Comparison of ENCODE assay signal across 16 cellular contexts in the genomic region with DNA sequence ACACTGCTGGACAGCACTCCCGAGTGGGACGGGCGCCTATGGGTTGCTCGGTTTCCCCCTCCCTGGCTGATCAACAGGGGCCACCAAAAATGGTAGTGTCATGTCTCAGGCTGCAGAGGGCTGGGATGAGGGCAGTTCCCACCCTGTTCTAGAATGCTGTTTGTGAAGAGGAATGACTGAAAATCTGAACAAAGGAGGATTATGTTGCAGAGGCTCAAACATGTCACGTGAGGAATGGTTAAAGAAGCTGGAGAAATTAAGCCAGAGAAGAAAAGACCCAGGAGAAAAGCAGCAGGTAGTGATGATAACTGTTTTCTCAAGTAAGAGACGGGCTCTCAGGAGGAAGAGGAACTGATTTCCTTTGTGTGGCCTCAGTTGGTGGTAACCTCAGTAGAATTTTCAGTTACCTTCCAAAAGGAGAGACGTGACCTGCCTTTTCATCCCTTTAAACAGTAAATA. TPM values are rescaled to one million over a fixed set of nuclear protein-coding genes. Genes with fewer than 3 reads are reported as not detected.
A peak's percentile ranks its signal among the peaks of the same experiment; 100 is the strongest.
DNase-seq lines count a peak whose midpoint lies in the region; ATAC-seq and TF ChIP-seq lines count a peak whose summit lies in the region.
"Had no signal": no experiment of that assay in that cellular context is flagged by ENCODE, and none has a peak within 500 bp of the region (broad histone marks: within the 10 kb centered on the region; RNA-seq: fewer than 3 reads in every experiment).

No MANE protein-coding gene starts in this region.

- TF ChIP-seq CTCF in GM23338 (conservative IDR thresholded peaks at IDR 0.05; ENCODE audit: low read depth in 2 of 2) (no peak), WTC11 (IDR thresholded peaks at IDR 0.05) (no peak)

- ATAC-seq in GM23338 = peak; percentile 89
- ATAC-seq in WTC11 = peak; percentile 90
- no peak for ATAC-seq in aorta (ENCODE audit: low FRiP score)
- ATAC-seq: activated CD4-positive, CD25-positive, alpha-beta regulatory T cell treated with anti-CD3 and anti-CD28 coated beads, Interleukin-2, amount 50 U/mL, for 24 hours; body of pancreas; left lobe of liver had no signal

- H4K20me1 ChIP-seq in GM23338 (replicated peaks; ENCODE audit: insufficient read depth) = no peaks in the 10 kb centered on the region

- H3K27ac Mint-ChIP-seq in GM23338 (peak overlapping the region; percentile 69), WTC11 (peak overlapping the region; percentile 95)
- H3K27ac Mint-ChIP-seq in activated CD4-positive, alpha-beta memory T cell treated with anti-CD3 and anti-CD28 coated beads, Interleukin-2, amount 10 ng/mL, durations not matched to agents 7 days and 5 days = no peak overlapping the region

- H3K36me3 ChIP-seq in GM23338 (ENCODE audit: insufficient read depth) (peaks cover 21% of the 10 kb centered on the region), aorta (ENCODE audit: control insufficient read depth in 1 of 2, insufficient read depth in 2 of 2, low read length in 1 of 2) (peaks cover 0 to 5% of the 10 kb centered on the region in 2 donors)

- 73 to 74% methylated on average over 7 of the region's 7 CpGs for WGBS in aorta, 2 donors

- H3K4me3 Mint-ChIP-seq in GM23338 = peak overlapping the region; percentile 22
- H3K4me3 Mint-ChIP-seq in WTC11 = peak overlapping the region; percentile 20; the same call in 1 of the 2 replicates
- no peak overlapping the region for H3K4me3 Mint-ChIP-seq in activated CD4-positive, alpha-beta memory T cell treated with anti-CD3 and anti-CD28 coated beads, Interleukin-2, amount 10 ng/mL, durations not matched to agents 7 days and 5 days
- H3K4me3 Mint-ChIP-seq: CD4-positive, alpha-beta memory T cell had no signal

- POLR2A ChIA-PET in WTC11 (lab: Charles Lee) = interaction anchor here (0.9 kb wide), 1 partner anchor 64 kb away, joined by 3 read pairs; no protein-coding TSS in a partner anchor
- POLR2A ChIA-PET in activated CD4-positive, alpha-beta memory T cell treated with anti-CD3 and anti-CD28 coated beads, Interleukin-2, amount 10 ng/mL, durations not matched to agents 7 days and 5 days (lab: Charles Lee) = interaction anchor here (1.0 to 1.6 kb wide), 2 partner anchors 10 to 325 kb away, joined by 3 to 4 read pairs; a partner anchor contains a TSS

- peaks cover 7% of the 10 kb centered on the region; the same call in 1 of the 2 replicates for H3F3A ChIP-seq in GM23338 (replicated peaks; ENCODE audit: low read depth)

- H3K36me3 Mint-ChIP-seq in GM23338 (ENCODE audit: low read depth) = peaks cover 35% of the 10 kb centered on the region
- peaks cover 26% of the 10 kb centered on the region for H3K36me3 Mint-ChIP-seq in WTC11
- peaks cover 33% of the 10 kb centered on the region for H3K36me3 Mint-ChIP-seq in activated CD4-positive, alpha-beta memory T cell treated with anti-CD3 and anti-CD28 coated beads, Interleukin-2, amount 10 ng/mL, durations not matched to agents 7 days and 5 days (ENCODE audit: low read depth)

- peaks cover 15% of the 10 kb centered on the region; the same call in 1 of the 2 replicates for H3K4me1 ChIP-seq in GM23338 (ENCODE audit: insufficient read depth)
- no peaks in the 10 kb centered on the region for H3K4me1 ChIP-seq in aorta (ENCODE audit: control insufficient read depth in 1 of 2, insufficient read depth in 2 of 2, low read length in 2 of 2)
- H3K4me1 ChIP-seq: body of pancreas had no signal

- CTCF ChIA-PET in WTC11 (lab: Charles Lee) = interaction anchor here (0.5 to 2.3 kb wide), 10 partner anchors 10 to 259 kb away, joined by 3 to 12 read pairs (median 4); a partner anchor contains a TSS
- CTCF ChIA-PET in activated CD4-positive, alpha-beta memory T cell treated with anti-CD3 and anti-CD28 coated beads, Interleukin-2, amount 10 ng/mL, durations not matched to agents 7 days and 5 days (lab: Charles Lee) = no interaction called here

- H3K27me3 ChIP-seq in GM23338 (ENCODE audit: insufficient read depth) (no peaks in the 10 kb centered on the region), aorta (ENCODE audit: control insufficient read depth in 1 of 2, insufficient read depth in 2 of 2, low read length in 1 of 2) (no peaks in the 10 kb centered on the region)
- H3K27me3 ChIP-seq: body of pancreas had no signal

- H3K27me3 Mint-ChIP-seq in GM23338 (ENCODE audit: insufficient read depth, low read depth, poor library complexity) = peaks cover 5% of the 10 kb centered on the region
- no peaks in the 10 kb centered on the region for H3K27me3 Mint-ChIP-seq in WTC11 (ENCODE audit: low read depth)
- no peaks in the 10 kb centered on the region for H3K27me3 Mint-ChIP-seq in activated CD4-positive, alpha-beta memory T cell treated with anti-CD3 and anti-CD28 coated beads, Interleukin-2, amount 10 ng/mL, durations not matched to agents 7 days and 5 days
- H3K27me3 Mint-ChIP-seq: CD4-positive, alpha-beta memory T cell had no signal

- no peaks in the 10 kb centered on the region; the same call in 1 of the 2 replicates for H3K9me2 ChIP-seq in GM23338 (ENCODE audit: insufficient read depth)

- peak; percentile 32 for DNase-seq in GM23338 (ENCODE audit: low spot score)
- DNase-seq in WTC11 (ENCODE audit: low spot score) = no peak
- DNase-seq in iPS DF 4.7 (ENCODE audit: extremely low read depth, low spot score) = peak; percentile 14
- DNase-seq in pons (ENCODE audit: low spot score) = peak; percentile 60
- no peak for DNase-seq in UCSD-AML1 (lab: John Stamatoyannopoulos, UW; ENCODE audit: unreplicated experiment)
- DNase-seq in aorta = no peak
- no peak for DNase-seq in activated CD4-positive, alpha-beta memory T cell treated with anti-CD3 and anti-CD28 coated beads, Interleukin-2, amount 10 ng/mL, durations not matched to agents 7 days and 5 days
- no peak for DNase-seq in amniotic stem cell (lab: John Stamatoyannopoulos, UW)
- DNase-seq: activated CD8-positive, alpha-beta memory T cell treated with anti-CD3 and anti-CD28 coated beads, Interleukin-2, amount 50 U/mL, for 48 hours; activated naive CD4-positive, alpha-beta T cell treated with Interleukin-2 at 50 U/mL for 16 hours; body of pancreas; CD4-positive, alpha-beta memory T cell; effector CD4-positive, alpha-beta T cell; NCI-H1105 treated with DMSO at 0.1 percent for 48 hours had no signal

- H3K4me2 ChIP-seq in GM23338 = no peak overlapping the region

- no peaks in the 10 kb centered on the region for H3K79me2 ChIP-seq in GM23338 (replicated peaks; ENCODE audit: insufficient read depth)

- intact Hi-C loops in aorta (cut with DNase I) = no loop called here

- H3K9me3 Mint-ChIP-seq in GM23338 = no peaks in the 10 kb centered on the region
- H3K9me3 Mint-ChIP-seq in WTC11 = no peaks in the 10 kb centered on the region
- H3K9me3 Mint-ChIP-seq in activated CD4-positive, alpha-beta memory T cell treated with anti-CD3 and anti-CD28 coated beads, Interleukin-2, amount 10 ng/mL, durations not matched to agents 7 days and 5 days = no peaks in the 10 kb centered on the region
- H3K9me3 Mint-ChIP-seq: CD4-positive, alpha-beta memory T cell had no signal

- H3K27ac ChIP-seq in GM23338 (ENCODE audit: low read depth) (peak overlapping the region; percentile 78), aorta (ENCODE audit: low read depth in 1 of 2, low read length in 2 of 2) (no peak overlapping the region)
- H3K27ac ChIP-seq: body of pancreas had no signal

- H2AFZ ChIP-seq in GM23338 = no peak overlapping the region

- peaks cover 28% of the 10 kb centered on the region for H3K4me1 Mint-ChIP-seq in GM23338
- peaks cover 28% of the 10 kb centered on the region for H3K4me1 Mint-ChIP-seq in WTC11
- peaks cover 11% of the 10 kb centered on the region for H3K4me1 Mint-ChIP-seq in activated CD4-positive, alpha-beta memory T cell treated with anti-CD3 and anti-CD28 coated beads, Interleukin-2, amount 10 ng/mL, durations not matched to agents 7 days and 5 days

- no peak overlapping the region for H3K4me3 ChIP-seq in GM23338
- no peak overlapping the region for H3K4me3 ChIP-seq in aorta (ENCODE audit: low read length in 2 of 2)
- H3K4me3 ChIP-seq: body of pancreas had no signal

- no peaks in the 10 kb centered on the region for H3K9me3 ChIP-seq in aorta (ENCODE audit: control insufficient read depth, low read length)
- H3K9me3 ChIP-seq: body of pancreas had no signal

TF ChIP-seq in GM23338, 12 proteins besides CTCF, POLR2A, EP300 and RAD21 (continues in another document):
- TF ChIP-seq JUNB (IDR thresholded peaks at IDR 0.05; ENCODE audit: unreplicated experiment) = no peak

TF ChIP-seq in WTC11, 78 proteins besides CTCF, POLR2A, EP300 and RAD21 (continues in another document):
- TF ChIP-seq, protein P1, sequence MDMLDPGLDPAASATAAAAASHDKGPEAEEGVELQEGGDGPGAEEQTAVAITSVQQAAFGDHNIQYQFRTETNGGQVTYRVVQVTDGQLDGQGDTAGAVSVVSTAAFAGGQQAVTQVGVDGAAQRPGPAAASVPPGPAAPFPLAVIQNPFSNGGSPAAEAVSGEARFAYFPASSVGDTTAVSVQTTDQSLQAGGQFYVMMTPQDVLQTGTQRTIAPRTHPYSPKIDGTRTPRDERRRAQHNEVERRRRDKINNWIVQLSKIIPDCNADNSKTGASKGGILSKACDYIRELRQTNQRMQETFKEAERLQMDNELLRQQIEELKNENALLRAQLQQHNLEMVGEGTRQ (CRISPR knock-in tag; IDR thresholded peaks at IDR 0.05) = peak; percentile 87
- TF ChIP-seq, protein P2, sequence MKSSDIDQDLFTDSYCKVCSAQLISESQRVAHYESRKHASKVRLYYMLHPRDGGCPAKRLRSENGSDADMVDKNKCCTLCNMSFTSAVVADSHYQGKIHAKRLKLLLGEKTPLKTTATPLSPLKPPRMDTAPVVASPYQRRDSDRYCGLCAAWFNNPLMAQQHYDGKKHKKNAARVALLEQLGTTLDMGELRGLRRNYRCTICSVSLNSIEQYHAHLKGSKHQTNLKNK (CRISPR knock-in tag; IDR thresholded peaks at IDR 0.05) = no peak

RNA-seq across cellular contexts. Expression of a gene that starts 10.4 kb away (rescaled TPM):
- 86.6 and 102 TPM in 2 replicates for total RNA-seq in GM23338 (2014; rRNA removed; shearing (Covaris generic))
- polyA plus RNA-seq in GM23338 (2016; fragmentation: Nextera tagmentation; extraction: Ambion mirVana) (79.4 and 81.0 TPM in 2 replicates), aorta (10 to 100 TPM; 54.6 to 72.6 TPM)
- total RNA-seq in WTC11 (2021) (69.9 to 84.0 TPM (median 79.9 TPM) in 3 replicates), aorta (10 to 100 TPM; 58.0 to 77.0 TPM)
- total RNA-seq in activated CD4-positive, alpha-beta memory T cell treated with anti-CD3 and anti-CD28 coated beads, Interleukin-2, amount 10 ng/mL, durations not matched to agents 7 days and 5 days = 10 to 100 TPM; 55.6 to 57.2 TPM

RNA-seq across cellular contexts. Expression of a gene that starts 50.2 kb away (rescaled TPM):
- 25.3 and 36.0 TPM in 2 replicates for total RNA-seq in GM23338 (2014; rRNA removed; shearing (Covaris generic))
- polyA plus RNA-seq in GM23338 (2016; fragmentation: Nextera tagmentation; extraction: Ambion mirVana) (18.9 and 19.0 TPM in 2 replicates), aorta (10 to 100 TPM in 1 of 2 donors, 1 to 10 TPM in 1; 6.1 to 11.0 TPM)
- total RNA-seq in WTC11 (2021) (22.3 to 28.8 TPM (median 26.7 TPM) in 3 replicates), aorta (10 to 100 TPM; 11.3 to 15.2 TPM)
- 10 to 100 TPM; 13.3 to 15.5 TPM for total RNA-seq in activated CD4-positive, alpha-beta memory T cell treated with anti-CD3 and anti-CD28 coated beads, Interleukin-2, amount 10 ng/mL, durations not matched to agents 7 days and 5 days

Comparison
In these comparisons a context has a peak if more than half of its experiments do, and no peak if none do; other contexts are left out.
1. DNase-seq: peak in GM23338 (single experiment), iPS DF 4.7 (single experiment) and pons (single experiment); none in WTC11 (single experiment), UCSD-AML1 (single experiment), aorta (0 of 2), activated CD4-positive, alpha-beta memory T cell treated with anti-CD3 and anti-CD28 coated beads, Interleukin-2, amount 10 ng/mL, durations not matched to agents 7 days and 5 days (single experiment) and amniotic stem cell (single experiment).